In genomic region chr7:22350466-22351328, GRCh38 we compare ENCODE assay signal across 1 cellular context.
TF ChIP-seq lines count a peak whose summit lies in the region.

No MANE protein-coding gene starts in this region.

TF ChIP-seq in K562, 482 proteins besides CTCF, POLR2A, EP300 and RAD21 (continued from another document and continues in another):
- TF ChIP-seq, protein P1, sequence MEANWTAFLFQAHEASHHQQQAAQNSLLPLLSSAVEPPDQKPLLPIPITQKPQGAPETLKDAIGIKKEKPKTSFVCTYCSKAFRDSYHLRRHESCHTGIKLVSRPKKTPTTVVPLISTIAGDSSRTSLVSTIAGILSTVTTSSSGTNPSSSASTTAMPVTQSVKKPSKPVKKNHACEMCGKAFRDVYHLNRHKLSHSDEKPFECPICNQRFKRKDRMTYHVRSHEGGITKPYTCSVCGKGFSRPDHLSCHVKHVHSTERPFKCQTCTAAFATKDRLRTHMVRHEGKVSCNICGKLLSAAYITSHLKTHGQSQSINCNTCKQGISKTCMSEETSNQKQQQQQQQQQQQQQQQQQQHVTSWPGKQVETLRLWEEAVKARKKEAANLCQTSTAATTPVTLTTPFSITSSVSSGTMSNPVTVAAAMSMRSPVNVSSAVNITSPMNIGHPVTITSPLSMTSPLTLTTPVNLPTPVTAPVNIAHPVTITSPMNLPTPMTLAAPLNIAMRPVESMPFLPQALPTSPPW (CRISPR knock-in tag; IDR thresholded peaks at IDR 0.05): 0 out of 2 replicates have a peak, but pooled peaks have one; percentile 30
- TF ChIP-seq CTBP1 (IDR thresholded peaks at IDR 0.05; ENCODE audit: borderline replicate concordance): peak; percentile 91
- TF ChIP-seq EWSR1 (IDR thresholded peaks at IDR 0.05; ENCODE audit: borderline replicate concordance, low read depth, partially characterized antibody): no peak
- no peak for TF ChIP-seq ZBTB40 (IDR thresholded peaks at IDR 0.05)
- no peak for TF ChIP-seq ZBTB40 (CRISPR knock-in tag; IDR thresholded peaks at IDR 0.05)
- TF ChIP-seq TFAP4 (CRISPR knock-in tag; IDR thresholded peaks at IDR 0.05; ENCODE audit: borderline replicate concordance): no peak
- no peak for TF ChIP-seq ILK (tag; IDR thresholded peaks at IDR 0.05; ENCODE audit: borderline replicate concordance, low read depth)
- no peak for TF ChIP-seq PPARD (CRISPR knock-in tag; IDR thresholded peaks at IDR 0.05)
- TF ChIP-seq ZNF324 (CRISPR knock-in tag; IDR thresholded peaks at IDR 0.05): no peak
- no peak for TF ChIP-seq HMG20B (CRISPR knock-in tag; IDR thresholded peaks at IDR 0.05)
- TF ChIP-seq ATF1 (CRISPR knock-in tag; IDR thresholded peaks at IDR 0.05): no peak
- peak; percentile 61; the same call in 1 of the 2 replicates for TF ChIP-seq ATF1 (tag; IDR thresholded peaks at IDR 0.05)
- peak; percentile 97 for TF ChIP-seq GATA2 (CRISPR knock-in tag; IDR thresholded peaks at IDR 0.05)
- peak; percentile 91 for TF ChIP-seq ETV1 (tag; conservative IDR thresholded peaks at IDR 0.05; ENCODE audit: low read depth)
- TF ChIP-seq E2F8 (IDR thresholded peaks at IDR 0.05; ENCODE audit: low read depth, partially characterized antibody): no peak
- TF ChIP-seq ASH1L (IDR thresholded peaks at IDR 0.05; ENCODE audit: borderline replicate concordance, low read depth, partially characterized antibody): peak; percentile 6
- TF ChIP-seq ZBTB9 (CRISPR knock-in tag; IDR thresholded peaks at IDR 0.05): 0 out of 2 replicates have a peak, but pooled peaks have one; percentile 32
- TF ChIP-seq, protein P2, sequence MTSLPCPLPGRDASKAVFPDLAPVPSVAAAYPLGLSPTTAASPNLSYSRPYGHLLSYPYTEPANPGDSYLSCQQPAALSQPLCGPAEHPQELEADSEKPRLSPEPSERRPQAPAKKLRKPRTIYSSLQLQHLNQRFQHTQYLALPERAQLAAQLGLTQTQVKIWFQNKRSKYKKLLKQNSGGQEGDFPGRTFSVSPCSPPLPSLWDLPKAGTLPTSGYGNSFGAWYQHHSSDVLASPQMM (CRISPR knock-in tag; IDR thresholded peaks at IDR 0.05): no peak
- TF ChIP-seq, protein P3, sequence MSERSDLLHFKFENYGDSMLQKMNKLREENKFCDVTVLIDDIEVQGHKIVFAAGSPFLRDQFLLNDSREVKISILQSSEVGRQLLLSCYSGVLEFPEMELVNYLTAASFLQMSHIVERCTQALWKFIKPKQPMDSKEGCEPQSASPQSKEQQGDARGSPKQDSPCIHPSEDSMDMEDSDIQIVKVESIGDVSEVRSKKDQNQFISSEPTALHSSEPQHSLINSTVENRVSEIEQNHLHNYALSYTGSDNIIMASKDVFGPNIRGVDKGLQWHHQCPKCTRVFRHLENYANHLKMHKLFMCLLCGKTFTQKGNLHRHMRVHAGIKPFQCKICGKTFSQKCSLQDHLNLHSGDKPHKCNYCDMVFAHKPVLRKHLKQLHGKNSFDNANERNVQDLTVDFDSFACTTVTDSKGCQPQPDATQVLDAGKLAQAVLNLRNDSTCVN (CRISPR knock-in tag; IDR thresholded peaks at IDR 0.05): peak; percentile 34; the same call in 1 of the 2 replicates
- TF ChIP-seq PRDM10 (IDR thresholded peaks at IDR 0.05; ENCODE audit: partially characterized antibody): peak; percentile 50
- peak; percentile 93 for TF ChIP-seq RNF2 (IDR thresholded peaks at IDR 0.05)
- peak; percentile 99 for TF ChIP-seq ARID1B (IDR thresholded peaks at IDR 0.05)
- TF ChIP-seq MCM7 (IDR thresholded peaks at IDR 0.05): no peak
- TF ChIP-seq CEBPB (tag; IDR thresholded peaks at IDR 0.05): peak; percentile 35; the same call in 1 of the 2 replicates
- no peak for TF ChIP-seq TFE3 (CRISPR knock-in tag; IDR thresholded peaks at IDR 0.05)
- peak; percentile 81 for TF ChIP-seq MYNN (IDR thresholded peaks at IDR 0.05)
- TF ChIP-seq MYNN (CRISPR knock-in tag; IDR thresholded peaks at IDR 0.05): no peak
- no peak for TF ChIP-seq SRSF1 (IDR thresholded peaks at IDR 0.05; ENCODE audit: low read depth, low read length)
- no peak for TF ChIP-seq SRSF3 (IDR thresholded peaks at IDR 0.05; ENCODE audit: insufficient read depth, low read length)
- TF ChIP-seq ZFX (CRISPR knock-in tag; IDR thresholded peaks at IDR 0.05): no peak
- no peak for TF ChIP-seq ESRRB (CRISPR knock-in tag; IDR thresholded peaks at IDR 0.05; ENCODE audit: borderline replicate concordance)
- TF ChIP-seq NFRKB (IDR thresholded peaks at IDR 0.05; ENCODE audit: low read depth): peak; percentile 86; the same call in 1 of the 2 replicates
